In genomic region chr22:30424471-30425326, GRCh38 we compare ENCODE assay signal across 1 cellular context.
A peak's percentile ranks its signal among the peaks of the same experiment; 100 is the strongest.
TF ChIP-seq lines count a peak whose summit lies in the region.

No MANE protein-coding gene starts in this region.

TF ChIP-seq in HepG2, 621 proteins besides CTCF, POLR2A, EP300 and RAD21 (continued from another document):
- TF ChIP-seq, protein P1, sequence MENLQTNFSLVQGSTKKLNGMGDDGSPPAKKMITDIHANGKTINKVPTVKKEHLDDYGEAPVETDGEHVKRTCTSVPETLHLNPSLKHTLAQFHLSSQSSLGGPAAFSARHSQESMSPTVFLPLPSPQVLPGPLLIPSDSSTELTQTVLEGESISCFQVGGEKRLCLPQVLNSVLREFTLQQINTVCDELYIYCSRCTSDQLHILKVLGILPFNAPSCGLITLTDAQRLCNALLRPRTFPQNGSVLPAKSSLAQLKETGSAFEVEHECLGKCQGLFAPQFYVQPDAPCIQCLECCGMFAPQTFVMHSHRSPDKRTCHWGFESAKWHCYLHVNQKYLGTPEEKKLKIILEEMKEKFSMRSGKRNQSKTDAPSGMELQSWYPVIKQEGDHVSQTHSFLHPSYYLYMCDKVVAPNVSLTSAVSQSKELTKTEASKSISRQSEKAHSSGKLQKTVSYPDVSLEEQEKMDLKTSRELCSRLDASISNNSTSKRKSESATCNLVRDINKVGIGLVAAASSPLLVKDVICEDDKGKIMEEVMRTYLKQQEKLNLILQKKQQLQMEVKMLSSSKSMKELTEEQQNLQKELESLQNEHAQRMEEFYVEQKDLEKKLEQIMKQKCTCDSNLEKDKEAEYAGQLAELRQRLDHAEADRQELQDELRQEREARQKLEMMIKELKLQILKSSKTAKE (CRISPR knock-in tag; IDR thresholded peaks at IDR 0.05; ENCODE audit: borderline replicate concordance) = 0 out of 2 replicates have a peak, but pooled peaks have one; percentile 15
- TF ChIP-seq CERS6 (CRISPR knock-in tag; IDR thresholded peaks at IDR 0.05) = no peak
- TF ChIP-seq, protein P2, sequence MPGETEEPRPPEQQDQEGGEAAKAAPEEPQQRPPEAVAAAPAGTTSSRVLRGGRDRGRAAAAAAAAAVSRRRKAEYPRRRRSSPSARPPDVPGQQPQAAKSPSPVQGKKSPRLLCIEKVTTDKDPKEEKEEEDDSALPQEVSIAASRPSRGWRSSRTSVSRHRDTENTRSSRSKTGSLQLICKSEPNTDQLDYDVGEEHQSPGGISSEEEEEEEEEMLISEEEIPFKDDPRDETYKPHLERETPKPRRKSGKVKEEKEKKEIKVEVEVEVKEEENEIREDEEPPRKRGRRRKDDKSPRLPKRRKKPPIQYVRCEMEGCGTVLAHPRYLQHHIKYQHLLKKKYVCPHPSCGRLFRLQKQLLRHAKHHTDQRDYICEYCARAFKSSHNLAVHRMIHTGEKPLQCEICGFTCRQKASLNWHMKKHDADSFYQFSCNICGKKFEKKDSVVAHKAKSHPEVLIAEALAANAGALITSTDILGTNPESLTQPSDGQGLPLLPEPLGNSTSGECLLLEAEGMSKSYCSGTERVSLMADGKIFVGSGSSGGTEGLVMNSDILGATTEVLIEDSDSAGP (CRISPR knock-in tag; IDR thresholded peaks at IDR 0.05; ENCODE audit: borderline replicate concordance) = no peak
